In genomic region chr13:113632706-113633484, GRCh38 we compare ENCODE assay signal across 1 cellular context.
TF ChIP-seq lines count a peak whose summit lies in the region.

No MANE protein-coding gene starts in this region.

TF ChIP-seq in HepG2, 621 proteins besides CTCF, POLR2A, EP300 and RAD21:
- no peak for TF ChIP-seq SNRNP70 (IDR thresholded peaks at IDR 0.05; ENCODE audit: low read depth, low read length)
- no peak for TF ChIP-seq KDM3A (CRISPR knock-in tag; IDR thresholded peaks at IDR 0.05; ENCODE audit: low read depth)
- TF ChIP-seq MZF1 (CRISPR knock-in tag; IDR thresholded peaks at IDR 0.05; ENCODE audit: borderline replicate concordance) = no peak
- TF ChIP-seq NR3C1 (CRISPR knock-in tag; IDR thresholded peaks at IDR 0.05) = no peak
- no peak for TF ChIP-seq GLMP (CRISPR knock-in tag; IDR thresholded peaks at IDR 0.05; ENCODE audit: borderline replicate concordance)
- no peak for TF ChIP-seq HDAC1 (CRISPR knock-in tag; IDR thresholded peaks at IDR 0.05)
- TF ChIP-seq ATRX (CRISPR knock-in tag; IDR thresholded peaks at IDR 0.05; ENCODE audit: borderline replicate concordance) = no peak
- TF ChIP-seq TBX3 (IDR thresholded peaks at IDR 0.05; ENCODE audit: borderline replicate concordance) = no peak
- TF ChIP-seq PBX2 (CRISPR knock-in tag; IDR thresholded peaks at IDR 0.05) = no peak
- TF ChIP-seq, protein P1, sequence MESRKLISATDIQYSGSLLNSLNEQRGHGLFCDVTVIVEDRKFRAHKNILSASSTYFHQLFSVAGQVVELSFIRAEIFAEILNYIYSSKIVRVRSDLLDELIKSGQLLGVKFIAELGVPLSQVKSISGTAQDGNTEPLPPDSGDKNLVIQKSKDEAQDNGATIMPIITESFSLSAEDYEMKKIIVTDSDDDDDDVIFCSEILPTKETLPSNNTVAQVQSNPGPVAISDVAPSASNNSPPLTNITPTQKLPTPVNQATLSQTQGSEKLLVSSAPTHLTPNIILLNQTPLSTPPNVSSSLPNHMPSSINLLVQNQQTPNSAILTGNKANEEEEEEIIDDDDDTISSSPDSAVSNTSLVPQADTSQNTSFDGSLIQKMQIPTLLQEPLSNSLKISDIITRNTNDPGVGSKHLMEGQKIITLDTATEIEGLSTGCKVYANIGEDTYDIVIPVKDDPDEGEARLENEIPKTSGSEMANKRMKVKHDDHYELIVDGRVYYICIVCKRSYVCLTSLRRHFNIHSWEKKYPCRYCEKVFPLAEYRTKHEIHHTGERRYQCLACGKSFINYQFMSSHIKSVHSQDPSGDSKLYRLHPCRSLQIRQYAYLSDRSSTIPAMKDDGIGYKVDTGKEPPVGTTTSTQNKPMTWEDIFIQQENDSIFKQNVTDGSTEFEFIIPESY (CRISPR knock-in tag; IDR thresholded peaks at IDR 0.05) = no peak
- TF ChIP-seq TCF7L2 (IDR thresholded peaks at IDR 0.05; ENCODE audit: low read depth, low read length) = no peak
- TF ChIP-seq, protein P2, sequence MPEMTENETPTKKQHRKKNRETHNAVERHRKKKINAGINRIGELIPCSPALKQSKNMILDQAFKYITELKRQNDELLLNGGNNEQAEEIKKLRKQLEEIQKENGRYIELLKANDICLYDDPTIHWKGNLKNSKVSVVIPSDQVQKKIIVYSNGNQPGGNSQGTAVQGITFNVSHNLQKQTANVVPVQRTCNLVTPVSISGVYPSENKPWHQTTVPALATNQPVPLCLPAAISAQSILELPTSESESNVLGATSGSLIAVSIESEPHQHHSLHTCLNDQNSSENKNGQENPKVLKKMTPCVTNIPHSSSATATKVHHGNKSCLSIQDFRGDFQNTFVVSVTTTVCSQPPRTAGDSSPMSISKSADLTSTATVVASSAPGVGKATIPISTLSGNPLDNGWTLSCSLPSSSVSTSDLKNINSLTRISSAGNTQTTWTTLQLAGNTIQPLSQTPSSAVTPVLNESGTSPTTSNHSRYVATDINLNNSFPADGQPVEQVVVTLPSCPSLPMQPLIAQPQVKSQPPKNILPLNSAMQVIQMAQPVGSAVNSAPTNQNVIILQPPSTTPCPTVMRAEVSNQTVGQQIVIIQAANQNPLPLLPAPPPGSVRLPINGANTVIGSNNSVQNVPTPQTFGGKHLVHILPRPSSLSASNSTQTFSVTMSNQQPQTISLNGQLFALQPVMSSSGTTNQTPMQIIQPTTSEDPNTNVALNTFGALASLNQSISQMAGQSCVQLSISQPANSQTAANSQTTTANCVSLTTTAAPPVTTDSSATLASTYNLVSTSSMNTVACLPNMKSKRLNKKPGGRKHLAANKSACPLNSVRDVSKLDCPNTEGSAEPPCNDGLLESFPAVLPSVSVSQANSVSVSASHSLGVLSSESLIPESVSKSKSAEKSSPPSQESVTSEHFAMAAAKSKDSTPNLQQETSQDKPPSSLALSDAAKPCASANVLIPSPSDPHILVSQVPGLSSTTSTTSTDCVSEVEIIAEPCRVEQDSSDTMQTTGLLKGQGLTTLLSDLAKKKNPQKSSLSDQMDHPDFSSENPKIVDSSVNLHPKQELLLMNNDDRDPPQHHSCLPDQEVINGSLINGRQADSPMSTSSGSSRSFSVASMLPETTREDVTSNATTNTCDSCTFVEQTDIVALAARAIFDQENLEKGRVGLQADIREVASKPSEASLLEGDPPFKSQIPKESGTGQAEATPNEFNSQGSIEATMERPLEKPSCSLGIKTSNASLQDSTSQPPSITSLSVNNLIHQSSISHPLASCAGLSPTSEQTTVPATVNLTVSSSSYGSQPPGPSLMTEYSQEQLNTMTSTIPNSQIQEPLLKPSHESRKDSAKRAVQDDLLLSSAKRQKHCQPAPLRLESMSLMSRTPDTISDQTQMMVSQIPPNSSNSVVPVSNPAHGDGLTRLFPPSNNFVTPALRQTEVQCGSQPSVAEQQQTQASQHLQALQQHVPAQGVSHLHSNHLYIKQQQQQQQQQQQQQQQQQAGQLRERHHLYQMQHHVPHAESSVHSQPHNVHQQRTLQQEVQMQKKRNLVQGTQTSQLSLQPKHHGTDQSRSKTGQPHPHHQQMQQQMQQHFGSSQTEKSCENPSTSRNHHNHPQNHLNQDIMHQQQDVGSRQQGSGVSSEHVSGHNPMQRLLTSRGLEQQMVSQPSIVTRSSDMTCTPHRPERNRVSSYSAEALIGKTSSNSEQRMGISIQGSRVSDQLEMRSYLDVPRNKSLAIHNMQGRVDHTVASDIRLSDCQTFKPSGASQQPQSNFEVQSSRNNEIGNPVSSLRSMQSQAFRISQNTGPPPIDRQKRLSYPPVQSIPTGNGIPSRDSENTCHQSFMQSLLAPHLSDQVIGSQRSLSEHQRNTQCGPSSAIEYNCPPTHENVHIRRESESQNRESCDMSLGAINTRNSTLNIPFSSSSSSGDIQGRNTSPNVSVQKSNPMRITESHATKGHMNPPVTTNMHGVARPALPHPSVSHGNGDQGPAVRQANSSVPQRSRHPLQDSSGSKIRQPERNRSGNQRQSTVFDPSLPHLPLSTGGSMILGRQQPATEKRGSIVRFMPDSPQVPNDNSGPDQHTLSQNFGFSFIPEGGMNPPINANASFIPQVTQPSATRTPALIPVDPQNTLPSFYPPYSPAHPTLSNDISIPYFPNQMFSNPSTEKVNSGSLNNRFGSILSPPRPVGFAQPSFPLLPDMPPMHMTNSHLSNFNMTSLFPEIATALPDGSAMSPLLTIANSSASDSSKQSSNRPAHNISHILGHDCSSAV (CRISPR knock-in tag; IDR thresholded peaks at IDR 0.05; ENCODE audit: borderline replicate concordance) = no peak
- TF ChIP-seq ZNF24 (IDR thresholded peaks at IDR 0.05) = no peak
- TF ChIP-seq CBFB (CRISPR knock-in tag; IDR thresholded peaks at IDR 0.05) = no peak
- TF ChIP-seq ZNF564 (CRISPR knock-in tag; IDR thresholded peaks at IDR 0.05) = no peak
- TF ChIP-seq REPIN1 (CRISPR knock-in tag; IDR thresholded peaks at IDR 0.05; ENCODE audit: borderline replicate concordance, low read depth) = no peak
- TF ChIP-seq ZNF3 (CRISPR knock-in tag; IDR thresholded peaks at IDR 0.05) = no peak
- no peak for TF ChIP-seq ELF1 (CRISPR knock-in tag; IDR thresholded peaks at IDR 0.05)
- TF ChIP-seq ZSCAN25 (CRISPR knock-in tag; IDR thresholded peaks at IDR 0.05) = no peak
- TF ChIP-seq ZNF235 (CRISPR knock-in tag; IDR thresholded peaks at IDR 0.05; ENCODE audit: borderline replicate concordance) = no peak
